ENCODE assay signal across 19 cellular contexts in the genomic region with DNA sequence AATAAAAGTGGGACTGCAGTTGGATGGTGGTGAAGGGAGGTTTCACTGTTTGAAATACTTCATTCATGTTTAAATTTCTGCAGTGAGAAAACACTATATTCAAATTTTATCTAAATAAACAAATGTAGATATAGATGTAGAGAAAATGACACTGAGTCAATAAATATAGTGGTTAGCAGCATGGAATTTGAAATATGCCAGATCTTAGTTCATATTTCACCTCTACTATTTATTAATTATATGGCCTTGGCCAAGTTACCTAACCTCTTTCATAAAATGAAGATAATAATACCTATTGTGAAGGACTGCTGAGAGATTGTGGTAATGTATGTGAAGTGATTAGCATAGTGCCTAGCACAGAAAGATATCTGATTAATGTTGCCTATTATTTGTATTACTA.
DNase-seq lines count a peak whose midpoint lies in the region; ATAC-seq and TF ChIP-seq lines count a peak whose summit lies in the region.
"Had no signal": no experiment of that assay in that cellular context is flagged by ENCODE, and none has a peak within 500 bp of the region (broad histone marks: within the 10 kb centered on the region; RNA-seq: fewer than 3 reads in every experiment).

No MANE protein-coding gene starts in this region.

- H2AFZ ChIP-seq in ACC112 (ENCODE audit: low read length, unreplicated experiment), result no peak overlapping the region

- no peak for ATAC-seq in HG02678 (IDR thresholded peaks at IDR 0.05; ENCODE audit: unreplicated experiment)
- ATAC-seq: CD8-positive, alpha-beta T cell; HCT116; K562 had no signal

- intact Hi-C loops in esophagus squamous epithelium (cut with DNase I), result no loop called here
- intact Hi-C loops in prostate gland (cut with DNase I), result no loop called here

- no peak for TF ChIP-seq POLR2A in esophagus squamous epithelium (IDR thresholded peaks at IDR 0.05)
- TF ChIP-seq POLR2A in prostate gland (IDR thresholded peaks at IDR 0.05), result no peak

- H3K4me3 ChIP-seq in ACC112 (ENCODE audit: low read depth, low read length), result peak overlapping the region; percentile 65; the same call in 1 of the 2 replicates
- H3K4me3 ChIP-seq in esophagus squamous epithelium, result no peak overlapping the region
- no peak overlapping the region for H3K4me3 ChIP-seq in prostate gland
- H3K4me3 ChIP-seq: K562, SJSA1 had no signal

- no peak for DNase-seq in esophagus squamous epithelium (lab: John Stamatoyannopoulos, UW)
- no peak for DNase-seq in prostate gland (ENCODE audit: low spot score)
- no peak for DNase-seq in NCI-H1092 treated with DMSO at 0.1 percent for 48 hours (lab: John Stamatoyannopoulos, UW)
- no peak for DNase-seq in DMS53 (lab: John Stamatoyannopoulos, UW)
- no peak for DNase-seq in dermis blood vessel endothelial cell
- DNase-seq: Caco-2; CD8-positive, alpha-beta T cell; DMS 273 treated with DMSO at 0.1 percent for 48 hours; MG63; NCI-H446; NCI-H524 treated with DMSO at 0.1 percent for 48 hours; Right ventricle myocardium superior had no signal

- H3K27ac ChIP-seq in ACC112 (ENCODE audit: low read depth, low read length) (peak overlapping the region; percentile 70), VCaP (peak overlapping the region; percentile 76), esophagus squamous epithelium (peak overlapping the region in 3 of 4 donors; percentile 14 to 66 (median 55)), prostate gland (peak overlapping the region; percentile 33 to 61)
- H3K27ac ChIP-seq: C4-2B had no signal

- H3K9me3 ChIP-seq in esophagus squamous epithelium (no peaks in the 10 kb centered on the region), prostate gland (no peaks in the 10 kb centered on the region)
- H3K9me3 ChIP-seq: Caco-2, MG63, SJSA1 had no signal

- H3K36me3 ChIP-seq in ACC112 (ENCODE audit: insufficient read depth, low read length) (no peaks in the 10 kb centered on the region), esophagus squamous epithelium (no peaks in the 10 kb centered on the region), prostate gland (no peaks in the 10 kb centered on the region)
- H3K36me3 ChIP-seq: MG63, SJSA1 had no signal

- H3K27me3 ChIP-seq in ACC112 (ENCODE audit: insufficient read depth, low read length), result no peaks in the 10 kb centered on the region
- no peaks in the 10 kb centered on the region for H3K27me3 ChIP-seq in esophagus squamous epithelium
- no peaks in the 10 kb centered on the region for H3K27me3 ChIP-seq in prostate gland (replicated peaks; ENCODE audit: insufficient read depth)
- H3K27me3 ChIP-seq: MG63, SJSA1 had no signal

- no peaks in the 10 kb centered on the region for H3K79me2 ChIP-seq in ACC112 (ENCODE audit: control insufficient read depth, insufficient read depth, low read length, unreplicated experiment)

- TF ChIP-seq CTCF in VCaP (conservative IDR thresholded peaks at IDR 0.05), result no peak
- no peak for TF ChIP-seq CTCF in esophagus squamous epithelium (IDR thresholded peaks at IDR 0.05)
- no peak for TF ChIP-seq CTCF in prostate gland (IDR thresholded peaks at IDR 0.05)

- H3K4me1 ChIP-seq in ACC112 (ENCODE audit: control insufficient read depth, insufficient read depth, low read length, unreplicated experiment) (peaks cover 22% of the 10 kb centered on the region), esophagus squamous epithelium (peaks cover 0 to 22% (median 3%) of the 10 kb centered on the region in 3 donors), prostate gland (replicated peaks) (no peaks in the 10 kb centered on the region)
- H3K4me1 ChIP-seq: Caco-2 had no signal
